In the genomic region with DNA sequence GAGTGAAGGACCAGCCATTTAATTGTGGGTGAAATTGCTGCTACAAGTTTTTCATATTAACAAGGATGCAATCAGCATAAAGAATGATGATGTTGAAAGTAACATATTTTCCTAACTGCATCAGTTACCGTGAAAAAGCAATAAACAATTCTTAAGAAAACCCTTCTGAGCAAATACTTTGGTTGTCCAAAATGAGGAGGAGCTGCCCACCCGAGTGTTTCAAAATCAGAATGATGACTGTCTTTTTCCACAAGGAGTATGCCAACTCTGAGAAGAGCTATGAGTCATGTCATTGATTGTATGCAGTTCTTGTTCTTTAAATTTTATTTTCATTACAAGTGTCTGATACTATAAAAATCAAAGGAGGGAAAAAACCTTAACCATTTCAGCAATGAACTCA, we compare ENCODE assay signal across 14 cellular contexts.
DNase-seq lines count a peak whose midpoint lies in the region; ATAC-seq and TF ChIP-seq lines count a peak whose summit lies in the region.
"Had no signal": no experiment of that assay in that cellular context is flagged by ENCODE, and none has a peak within 500 bp of the region (broad histone marks: within the 10 kb centered on the region; RNA-seq: fewer than 3 reads in every experiment).

No MANE protein-coding gene starts in this region.

- TF ChIP-seq POLR2A in erythroblast (IDR thresholded peaks at IDR 0.05; ENCODE audit: low read length): no peak

- in situ Hi-C loops in Caki2 (cut with HindIII; ENCODE audit: low pct_unique_long_range_greater_than_20kb, low sequenced_read_pairs): no loop called here

- no peak overlapping the region for H3K4me3 ChIP-seq in upper lobe of right lung

- intact Hi-C loops in sciatic nerve (cut with DNase I): no loop called here
- intact Hi-C loops in upper lobe of right lung (cut with DNase I): no loop called here

- H3K27ac ChIP-seq in upper lobe of right lung: no peak overlapping the region

- H3K4me1 ChIP-seq in upper lobe of right lung: no peaks in the 10 kb centered on the region

- DNase-seq in Caki2 (ENCODE audit: low read depth) (peak; percentile 8), RPMI7951 (ENCODE audit: low read depth) (peak; percentile 45), fibroblast of peridontal ligament (ENCODE audit: extremely low read depth) (peak; percentile 100), sciatic nerve (ENCODE audit: low spot score) (no peak), upper lobe of right lung (no peak), erythroblast (lab: John Stamatoyannopoulos, UW) (no peak), T-helper 1 cell (no peak)
- DNase-seq: hippocampal formation, midbrain, NCI-H1048, NCI-H524 treated with DMSO at 0.1 percent for 48 hours, retina had no signal

- no peak for TF ChIP-seq CTCF in upper lobe of right lung (IDR thresholded peaks at IDR 0.05)

- ATAC-seq in sciatic nerve (peak; percentile 86), upper lobe of right lung (no peak), GM21786 (IDR thresholded peaks at IDR 0.05; ENCODE audit: unreplicated experiment) (no peak)
- ATAC-seq: activated CD4-positive, CD25-positive, alpha-beta regulatory T cell treated with anti-CD3 and anti-CD28 coated beads, Interleukin-2, amount 50 U/mL, for 24 hours had no signal

- H3K9me3 ChIP-seq in upper lobe of right lung: no peaks in the 10 kb centered on the region

- H3K36me3 ChIP-seq in upper lobe of right lung: no peaks in the 10 kb centered on the region

- H3K27me3 ChIP-seq in upper lobe of right lung: no peaks in the 10 kb centered on the region

Comparison
In these comparisons a context has a peak if more than half of its experiments do, and no peak if none do; other contexts are left out.
1. DNase-seq: peak in Caki2 (single experiment), RPMI7951 (single experiment) and fibroblast of peridontal ligament (single experiment); none in sciatic nerve (single experiment), upper lobe of right lung (single experiment), erythroblast (0 of 2) and T-helper 1 cell (0 of 5).